Comparison of ENCODE assay signal across 8 cellular contexts in the genomic region with DNA sequence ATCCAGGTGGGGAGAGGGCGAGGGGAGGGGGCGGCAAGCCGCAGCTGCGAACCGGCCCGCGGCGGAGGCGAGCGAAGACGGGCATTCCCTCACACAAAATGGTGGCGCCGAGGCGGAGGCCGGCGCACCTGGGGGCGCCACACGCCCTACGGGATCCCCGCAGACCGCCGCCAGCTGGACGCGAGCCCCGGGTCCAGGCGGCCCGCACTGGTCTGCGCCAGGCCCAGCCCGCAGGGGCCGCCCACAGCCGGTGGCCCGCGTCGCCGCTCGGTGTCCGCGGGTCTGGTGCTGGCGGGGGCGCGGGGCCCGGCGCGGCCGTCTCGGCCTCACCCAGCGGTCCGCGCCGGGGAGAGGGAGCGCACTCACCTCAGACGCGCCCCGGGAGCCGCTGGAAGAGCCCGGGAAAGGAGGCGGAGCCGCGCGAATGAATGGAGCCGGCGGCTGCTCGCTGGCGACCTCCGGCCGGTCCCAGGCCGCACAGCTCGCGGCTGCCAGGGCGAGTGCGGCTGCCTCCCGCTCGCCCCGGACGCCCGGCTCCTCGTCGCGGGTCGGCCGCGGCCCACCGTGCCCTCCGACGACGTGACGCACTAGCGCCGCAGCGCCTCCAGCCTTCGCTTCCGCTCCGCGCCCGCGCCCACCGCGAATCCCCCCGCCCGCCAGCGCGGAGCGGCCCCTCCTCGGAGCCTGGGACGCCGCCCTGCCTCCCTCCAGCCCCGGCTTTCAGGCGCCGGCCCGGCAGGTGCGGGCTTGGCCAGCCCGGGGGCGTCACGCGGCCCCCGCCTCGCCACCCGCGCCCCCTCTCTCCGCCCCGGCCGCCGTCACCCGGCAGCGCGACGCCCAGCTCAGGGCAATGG. TPM values are rescaled to one million over a fixed set of nuclear protein-coding genes. Genes with fewer than 3 reads are reported as not detected.
DNase-seq lines count a peak whose midpoint lies in the region; ATAC-seq and TF ChIP-seq lines count a peak whose summit lies in the region.

A gene with protein sequence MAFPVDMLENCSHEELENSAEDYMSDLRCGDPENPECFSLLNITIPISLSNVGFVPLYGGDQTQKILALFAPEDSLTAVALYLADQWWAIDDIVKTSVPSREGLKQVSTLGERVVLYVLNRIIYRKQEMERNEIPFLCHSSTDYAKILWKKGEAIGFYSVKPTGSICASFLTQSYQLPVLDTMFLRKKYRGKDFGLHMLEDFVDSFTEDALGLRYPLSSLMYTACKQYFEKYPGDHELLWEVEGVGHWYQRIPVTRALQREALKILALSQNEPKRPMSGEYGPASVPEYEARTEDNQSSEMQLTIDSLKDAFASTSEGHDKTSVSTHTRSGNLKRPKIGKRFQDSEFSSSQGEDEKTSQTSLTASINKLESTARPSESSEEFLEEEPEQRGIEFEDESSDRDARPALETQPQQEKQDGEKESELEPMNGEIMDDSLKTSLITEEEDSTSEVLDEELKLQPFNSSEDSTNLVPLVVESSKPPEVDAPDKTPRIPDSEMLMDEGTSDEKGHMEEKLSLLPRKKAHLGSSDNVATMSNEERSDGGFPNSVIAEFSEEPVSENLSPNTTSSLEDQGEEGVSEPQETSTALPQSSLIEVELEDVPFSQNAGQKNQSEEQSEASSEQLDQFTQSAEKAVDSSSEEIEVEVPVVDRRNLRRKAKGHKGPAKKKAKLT (minus strand): TSS at position 589 of the 854 bp plus-strand sequence. CDS start 24,711 bp downstream, outside the sequence.

- H3K27me3 Mint-ChIP-seq in activated naive CD4-positive, alpha-beta T cell treated with anti-CD3 and anti-CD28 coated beads, Interleukin-2, amount 50 U/mL, for 24 hours: no peaks in the 10 kb centered on the region

- no peak for DNase-seq in GM12864 (ENCODE audit: low read depth)
- no peak for DNase-seq in RWPE2 (ENCODE audit: low spot score)
- DNase-seq in left cardiac atrium: peak; percentile 26
- peak; percentile 27 for DNase-seq in prostate gland (ENCODE audit: low spot score)
- no peak for DNase-seq in GM19240 (ENCODE audit: insufficient read length, low spot score)

- peak within 1 kb of the TSS; percentile 90 for H3K4me3 Mint-ChIP-seq in activated naive CD4-positive, alpha-beta T cell treated with anti-CD3 and anti-CD28 coated beads, Interleukin-2, amount 50 U/mL, for 24 hours

- H3K4me1 ChIP-seq in RWPE2 (ENCODE audit: insufficient read depth, poor library complexity, severe bottlenecking) (peaks cover 27% of the 10 kb centered on the region), prostate gland (replicated peaks) (no peaks in the 10 kb centered on the region)

- no peaks in the 10 kb centered on the region for H3K36me3 Mint-ChIP-seq in activated naive CD4-positive, alpha-beta T cell treated with anti-CD3 and anti-CD28 coated beads, Interleukin-2, amount 50 U/mL, for 24 hours

- H3K4me3 ChIP-seq in GM12864 (ENCODE audit: low read depth, low read length) (peak within 1 kb of the TSS; percentile 45), RWPE2 (ENCODE audit: severe bottlenecking) (peak within 1 kb of the TSS; percentile 90), prostate gland (peak within 1 kb of the TSS; percentile 47 to 85)

- H3K9me3 Mint-ChIP-seq in activated naive CD4-positive, alpha-beta T cell treated with anti-CD3 and anti-CD28 coated beads, Interleukin-2, amount 50 U/mL, for 24 hours: no peaks in the 10 kb centered on the region

- ATAC-seq in HG02798 (IDR thresholded peaks at IDR 0.05; ENCODE audit: poor library complexity, unreplicated experiment) (peak; percentile 55), RWPE2 (ENCODE audit: low read depth) (peak; percentile 76), left cardiac atrium (peak; percentile 84 to 85), HG03025 (IDR thresholded peaks at IDR 0.05; ENCODE audit: low FRiP score, unreplicated experiment) (no peak)

- H3K9me3 ChIP-seq in RWPE2 (ENCODE audit: severe bottlenecking) (no peaks in the 10 kb centered on the region), prostate gland (no peaks in the 10 kb centered on the region)

- H3K27me3 ChIP-seq in RWPE2 (ENCODE audit: insufficient read depth, poor library complexity, severe bottlenecking) (no peaks in the 10 kb centered on the region), prostate gland (replicated peaks; ENCODE audit: insufficient read depth) (no peaks in the 10 kb centered on the region)

- peak within 1 kb of the TSS; percentile 98 for H3K27ac Mint-ChIP-seq in activated naive CD4-positive, alpha-beta T cell treated with anti-CD3 and anti-CD28 coated beads, Interleukin-2, amount 50 U/mL, for 24 hours

- H3K4me1 Mint-ChIP-seq in activated naive CD4-positive, alpha-beta T cell treated with anti-CD3 and anti-CD28 coated beads, Interleukin-2, amount 50 U/mL, for 24 hours: peaks cover 44% of the 10 kb centered on the region

- intact Hi-C loops in left cardiac atrium (cut with DNase I) (no loop called here), prostate gland (cut with DNase I) (no loop called here)

- TF ChIP-seq CTCF in GM12864 (IDR thresholded peaks at IDR 0.05; ENCODE audit: low read depth, low read length, missing control alignments) (no peak), RWPE2 (IDR thresholded peaks at IDR 0.05; ENCODE audit: poor library complexity, severe bottlenecking) (peak; percentile 39), prostate gland (IDR thresholded peaks at IDR 0.05) (peak in 1 of 4 experiments; percentile 4)

- H3K27ac ChIP-seq in RWPE2 (ENCODE audit: poor library complexity, severe bottlenecking) (peak within 1 kb of the TSS; percentile 29), prostate gland (peak within 1 kb of the TSS; percentile 52 to 80)

- under 1% methylated on average over 37 of the region's 127 CpGs for WGBS in prostate gland

- H3K36me3 ChIP-seq in RWPE2 (ENCODE audit: low read depth) (peaks cover 6% of the 10 kb centered on the region; the same call in 1 of the 2 replicates), prostate gland (no peaks in the 10 kb centered on the region)

- TF ChIP-seq POLR2A in prostate gland (IDR thresholded peaks at IDR 0.05): no peak

RNA-seq across cellular contexts. Expression of the gene that starts here (rescaled TPM):
- total RNA-seq in left cardiac atrium (1 to 10 TPM; 5.0 to 6.9 TPM), prostate gland (10 to 100 TPM; 16.6 to 57.9 TPM)

Comparison
In these comparisons a context has a peak if more than half of its experiments do, and no peak if none do; other contexts are left out.
1. DNase-seq: peak in left cardiac atrium (single experiment) and prostate gland (single experiment); none in GM12864 (single experiment), RWPE2 (single experiment) and GM19240 (single experiment).
2. Peak in every context shown above with its lines, with median percentiles within 50 percentile points of each other: H3K4me3 ChIP-seq.